Comparison of ENCODE assay signal across 23 cellular contexts in genomic region chr14:89680156-89680555, GRCh38.
DNase-seq lines count a peak whose midpoint lies in the region; ATAC-seq and TF ChIP-seq lines count a peak whose summit lies in the region.
"Had no signal": no experiment of that assay in that cellular context is flagged by ENCODE, and none has a peak within 500 bp of the region (broad histone marks: within the 10 kb centered on the region; RNA-seq: fewer than 3 reads in every experiment).

No MANE protein-coding gene starts in this region.

- H3K9me3 Mint-ChIP-seq in activated T-cell treated with anti-CD3 and anti-CD28 coated beads, Interleukin-2, amount 50 U/mL, for 72 hours = peaks cover 2 to 4% of the 10 kb centered on the region in 2 donors
- peaks cover 9% of the 10 kb centered on the region for H3K9me3 Mint-ChIP-seq in activated T-cell treated with anti-CD3 and anti-CD28 coated beads, Interleukin-2, amount 50 U/mL, for 4 hours
- H3K9me3 Mint-ChIP-seq: activated B cell treated with CpG ODN at 0.5 μM for 24 hours had no signal

- TF ChIP-seq CTCF in OCI-LY3 (IDR thresholded peaks at IDR 0.05; ENCODE audit: low read depth, low read length) = no peak

- H3K4me2 ChIP-seq in OCI-LY3 (ENCODE audit: low read length) (peak overlapping the region; percentile 94), trophoblast cell (ENCODE audit: low read length) (no peak overlapping the region)

- H2BK5ac ChIP-seq in trophoblast cell (ENCODE audit: low read depth, low read length, poor library complexity) = no peak overlapping the region

- no peak overlapping the region for H3K27ac Mint-ChIP-seq in activated T-cell treated with anti-CD3 and anti-CD28 coated beads, Interleukin-2, amount 50 U/mL, for 72 hours
- H3K27ac Mint-ChIP-seq: memory B cell had no signal

- peaks cover 14 to 26% of the 10 kb centered on the region in 2 donors for H3K36me3 Mint-ChIP-seq in activated T-cell treated with anti-CD3 and anti-CD28 coated beads, Interleukin-2, amount 50 U/mL, for 72 hours (ENCODE audit: insufficient read depth in 2 of 2)
- H3K36me3 Mint-ChIP-seq in activated T-cell treated with anti-CD3 and anti-CD28 coated beads, Interleukin-2, amount 50 U/mL, for 4 hours (ENCODE audit: insufficient read depth) = no peaks in the 10 kb centered on the region
- H3K36me3 Mint-ChIP-seq: IgD-negative memory B cell, memory B cell had no signal

- H4K91ac ChIP-seq in trophoblast cell (ENCODE audit: low read depth, low read length) = no peak overlapping the region

- H3K18ac ChIP-seq in trophoblast cell (ENCODE audit: low read length) = no peak overlapping the region

- H2AK5ac ChIP-seq in trophoblast cell (ENCODE audit: low read length) = peak overlapping the region; percentile 84

- peak overlapping the region; percentile 67 to 81 for H3K4me3 Mint-ChIP-seq in activated T-cell treated with anti-CD3 and anti-CD28 coated beads, Interleukin-2, amount 50 U/mL, for 72 hours
- H3K4me3 Mint-ChIP-seq in activated T-cell treated with anti-CD3 and anti-CD28 coated beads, Interleukin-2, amount 50 U/mL, for 4 hours = no peak overlapping the region
- H3K4me3 Mint-ChIP-seq: memory B cell had no signal

- no peak overlapping the region for H2AFZ ChIP-seq in OCI-LY3 (ENCODE audit: low read depth, low read length)
- no peak overlapping the region for H2AFZ ChIP-seq in trophoblast cell (ENCODE audit: insufficient read depth, low read length, poor library complexity)

- H3K36me3 ChIP-seq in OCI-LY3 (replicated peaks; ENCODE audit: low read depth, low read length) (peaks cover 9% of the 10 kb centered on the region), adipocyte (ENCODE audit: control insufficient read depth, insufficient read depth, low read length, severe bottlenecking) (no peaks in the 10 kb centered on the region), trophoblast cell (ENCODE audit: control insufficient read depth in 1 of 2, insufficient read depth in 2 of 2, low read length in 2 of 2) (no peaks in the 10 kb centered on the region)
- H3K36me3 ChIP-seq: heart right ventricle, upper lobe of right lung had no signal

- no CpG with 5 or more reads among the region's 4 CpGs for whole genome bisulfite sequencing in trophoblast cell (ENCODE audit: extremely low coverage, insufficient coverage, insufficient read length)

- H4K12ac ChIP-seq in trophoblast cell (ENCODE audit: low read depth, low read length) = no peak overlapping the region

- H4K8ac ChIP-seq in trophoblast cell (ENCODE audit: low read depth, low read length) = no peak overlapping the region

- H3K4me1 ChIP-seq in OCI-LY3 (ENCODE audit: low read length) (peaks cover 29% of the 10 kb centered on the region), adipocyte (ENCODE audit: control insufficient read depth, insufficient read depth, low read length) (peaks cover 3% of the 10 kb centered on the region), trophoblast cell (ENCODE audit: control insufficient read depth in 1 of 2, insufficient read depth in 2 of 2, low read length in 2 of 2) (peaks cover 3% of the 10 kb centered on the region in 2 experiments)
- H3K4me1 ChIP-seq: upper lobe of right lung had no signal

- no peak overlapping the region for H3K23ac ChIP-seq in trophoblast cell (ENCODE audit: low read length)

- H3K4me1 Mint-ChIP-seq in activated T-cell treated with anti-CD3 and anti-CD28 coated beads, Interleukin-2, amount 50 U/mL, for 72 hours (ENCODE audit: low read depth) = peaks cover 50% of the 10 kb centered on the region
- H3K4me1 Mint-ChIP-seq in activated T-cell treated with anti-CD3 and anti-CD28 coated beads, Interleukin-2, amount 50 U/mL, for 4 hours (ENCODE audit: low read depth) = peaks cover 45% of the 10 kb centered on the region

- H3K27ac ChIP-seq in OCI-LY3 (ENCODE audit: low read length) (peak overlapping the region; percentile 94; the same call in 1 of the 2 replicates), trophoblast cell (ENCODE audit: low read depth, low read length) (no peak overlapping the region)
- H3K27ac ChIP-seq: upper lobe of right lung had no signal

- ATAC-seq in activated T-cell treated with anti-CD3 and anti-CD28 coated beads, Interleukin-2, amount 50 U/mL, for 72 hours (replicated peaks in 1 of 2) = no peak
- ATAC-seq in activated T-cell treated with anti-CD3 and anti-CD28 coated beads, Interleukin-2, amount 50 U/mL, for 4 hours = no peak
- no peak for ATAC-seq in GM19395 (IDR thresholded peaks at IDR 0.05; ENCODE audit: unreplicated experiment)
- ATAC-seq in GM18858 (IDR thresholded peaks at IDR 0.05; ENCODE audit: unreplicated experiment) = no peak

- no peak overlapping the region for H3K4ac ChIP-seq in trophoblast cell (ENCODE audit: low read depth, low read length)

- no peaks in the 10 kb centered on the region for H3K27me3 Mint-ChIP-seq in activated T-cell treated with anti-CD3 and anti-CD28 coated beads, Interleukin-2, amount 50 U/mL, for 72 hours (ENCODE audit: low read depth)
- H3K27me3 Mint-ChIP-seq in activated T-cell treated with anti-CD3 and anti-CD28 coated beads, Interleukin-2, amount 50 U/mL, for 4 hours (ENCODE audit: low read depth) = no peaks in the 10 kb centered on the region
- H3K27me3 Mint-ChIP-seq: activated B cell treated with CpG ODN at 0.5 μM for 24 hours, IgD-negative memory B cell, memory B cell had no signal

- DNase-seq in activated T-cell treated with anti-CD3 and anti-CD28 coated beads, Interleukin-2, amount 50 U/mL, for 72 hours = no peak
- DNase-seq in activated T-cell treated with anti-CD3 and anti-CD28 coated beads, Interleukin-2, amount 50 U/mL, for 4 hours = no peak
- DNase-seq in adipocyte (ENCODE audit: low read depth) (peak; percentile 14), trophoblast cell (peak; percentile 54 to 87), DMS114 treated with DMSO at 0.1 percent for 48 hours (lab: John Stamatoyannopoulos, UW; ENCODE audit: unreplicated experiment) (no peak)
- DNase-seq: activated B cell treated with CpG ODN at 0.5 μM for 24 hours; activated CD8-positive, alpha-beta memory T cell treated with anti-CD3 and anti-CD28 coated beads for 24 hours; activated T-cell treated with anti-CD3 and anti-CD28 coated beads, Interleukin-2, amount 50 U/mL, for 48 hours; AML-193; effector CD8-positive, alpha-beta T cell; heart right ventricle; left cardiac atrium; NCI-H1105; NCI-H2029 treated with DMSO at 0.1 percent for 48 hours; NCI-H226; NCI-H774; stimulated activated CD8-positive, alpha-beta memory T cell treated with anti-CD3 and anti-CD28 coated beads, Interleukin-4, amount 100 ng/mL, for 48 hours; upper lobe of right lung had no signal

- H3K9me3 ChIP-seq in OCI-LY3 (ENCODE audit: insufficient read depth, low read length) = peaks cover 17% of the 10 kb centered on the region
- no peaks in the 10 kb centered on the region for H3K9me3 ChIP-seq in adipocyte (ENCODE audit: control insufficient read depth, low read length)
- peaks cover 1% of the 10 kb centered on the region for H3K9me3 ChIP-seq in trophoblast cell (ENCODE audit: insufficient read depth, low read depth, low read length)
- H3K9me3 ChIP-seq: upper lobe of right lung had no signal

- no peaks in the 10 kb centered on the region for H3K27me3 ChIP-seq in OCI-LY3 (ENCODE audit: low read depth, low read length)
- no peaks in the 10 kb centered on the region for H3K27me3 ChIP-seq in adipocyte (replicated peaks; ENCODE audit: control insufficient read depth, insufficient read depth, low read length)
- no peaks in the 10 kb centered on the region for H3K27me3 ChIP-seq in trophoblast cell (ENCODE audit: insufficient read depth, low read length)
- H3K27me3 ChIP-seq: heart right ventricle, upper lobe of right lung had no signal

- H4K20me1 ChIP-seq in OCI-LY3 (ENCODE audit: insufficient read depth, low read length) = no peaks in the 10 kb centered on the region

- peaks cover 3% of the 10 kb centered on the region for H3K79me1 ChIP-seq in trophoblast cell (ENCODE audit: low read length)

- no peak overlapping the region for H2BK120ac ChIP-seq in trophoblast cell (ENCODE audit: insufficient read depth, low read length, poor library complexity)

- H3K14ac ChIP-seq in trophoblast cell (ENCODE audit: low read length) = no peak overlapping the region

- no peak overlapping the region for H3K4me3 ChIP-seq in OCI-LY3 (ENCODE audit: low read length)
- H3K4me3 ChIP-seq in adipocyte (ENCODE audit: low read length) = no peak overlapping the region
- H3K4me3 ChIP-seq in trophoblast cell (ENCODE audit: low read depth, low read length) = no peak overlapping the region
- H3K4me3 ChIP-seq: heart right ventricle, upper lobe of right lung had no signal

- H3K79me2 ChIP-seq in OCI-LY3 (ENCODE audit: low read length) (no peaks in the 10 kb centered on the region), trophoblast cell (ENCODE audit: control insufficient read depth, insufficient read depth, low read length, poor library complexity) (no peaks in the 10 kb centered on the region)

- H2BK12ac ChIP-seq in trophoblast cell (ENCODE audit: low read length) = no peak overlapping the region

- peak overlapping the region; percentile 56; the same call in 1 of the 2 replicates for H3K9ac ChIP-seq in OCI-LY3 (ENCODE audit: low read length)
- no peak overlapping the region for H3K9ac ChIP-seq in adipocyte (ENCODE audit: low read length)
- no peak overlapping the region for H3K9ac ChIP-seq in trophoblast cell (ENCODE audit: low read length)

Comparison
In these comparisons a context has a peak if more than half of its experiments do, and no peak if none do; other contexts are left out.
1. DNase-seq: peak in adipocyte (single experiment) and trophoblast cell (2 of 2); none in activated T-cell treated with anti-CD3 and anti-CD28 coated beads, Interleukin-2, amount 50 U/mL, for 72 hours (0 of 2), activated T-cell treated with anti-CD3 and anti-CD28 coated beads, Interleukin-2, amount 50 U/mL, for 4 hours (single experiment) and DMS114 treated with DMSO at 0.1 percent for 48 hours (single experiment).